In the genomic region with DNA sequence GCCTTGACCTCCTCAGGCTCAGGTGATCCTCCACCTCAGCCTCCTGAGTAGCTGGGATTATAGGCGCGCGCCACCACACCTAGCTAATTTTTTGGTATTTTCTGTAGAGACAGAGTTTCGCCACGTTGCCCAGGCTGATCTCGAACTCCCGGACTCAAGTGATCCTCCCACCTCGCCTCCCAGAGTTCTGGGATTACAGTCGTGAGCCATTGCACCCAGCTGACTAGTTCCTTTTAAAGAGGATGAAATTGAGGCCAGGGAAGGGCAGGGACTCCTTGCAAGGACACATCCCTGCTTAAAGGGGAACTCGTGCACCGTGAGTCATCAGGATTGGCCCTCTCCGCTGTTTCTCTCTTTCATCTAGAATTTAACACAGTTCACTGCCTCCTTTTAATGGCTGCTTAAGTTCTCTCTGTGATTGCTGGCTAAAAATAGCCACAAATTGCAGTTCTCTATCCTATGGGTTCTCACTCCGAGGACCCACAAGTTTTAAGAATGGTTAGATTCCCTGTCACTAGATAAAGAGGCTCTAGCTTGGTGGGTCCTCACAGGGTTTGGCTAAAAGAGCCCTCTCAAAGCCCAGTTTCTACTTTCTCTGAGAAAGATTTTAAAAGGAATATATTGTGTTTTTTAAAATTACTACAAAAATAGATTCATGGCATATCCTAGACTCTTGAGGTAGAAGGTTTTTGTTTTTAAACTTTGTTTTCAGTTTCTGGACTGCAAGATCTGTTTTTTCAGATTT, we compare ENCODE assay signal across 1 cellular context.
A peak's percentile ranks its signal among the peaks of the same experiment; 100 is the strongest.
TF ChIP-seq lines count a peak whose summit lies in the region.

No MANE protein-coding gene starts in this region.

TF ChIP-seq in K562, 482 proteins besides CTCF, POLR2A, EP300 and RAD21 (continued from another document):
- TF ChIP-seq, protein P1, sequence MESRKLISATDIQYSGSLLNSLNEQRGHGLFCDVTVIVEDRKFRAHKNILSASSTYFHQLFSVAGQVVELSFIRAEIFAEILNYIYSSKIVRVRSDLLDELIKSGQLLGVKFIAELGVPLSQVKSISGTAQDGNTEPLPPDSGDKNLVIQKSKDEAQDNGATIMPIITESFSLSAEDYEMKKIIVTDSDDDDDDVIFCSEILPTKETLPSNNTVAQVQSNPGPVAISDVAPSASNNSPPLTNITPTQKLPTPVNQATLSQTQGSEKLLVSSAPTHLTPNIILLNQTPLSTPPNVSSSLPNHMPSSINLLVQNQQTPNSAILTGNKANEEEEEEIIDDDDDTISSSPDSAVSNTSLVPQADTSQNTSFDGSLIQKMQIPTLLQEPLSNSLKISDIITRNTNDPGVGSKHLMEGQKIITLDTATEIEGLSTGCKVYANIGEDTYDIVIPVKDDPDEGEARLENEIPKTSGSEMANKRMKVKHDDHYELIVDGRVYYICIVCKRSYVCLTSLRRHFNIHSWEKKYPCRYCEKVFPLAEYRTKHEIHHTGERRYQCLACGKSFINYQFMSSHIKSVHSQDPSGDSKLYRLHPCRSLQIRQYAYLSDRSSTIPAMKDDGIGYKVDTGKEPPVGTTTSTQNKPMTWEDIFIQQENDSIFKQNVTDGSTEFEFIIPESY (CRISPR knock-in tag; IDR thresholded peaks at IDR 0.05): no peak; the same call in 1 of the 2 replicates
- TF ChIP-seq MYC (IDR thresholded peaks at IDR 0.05; ENCODE audit: low read depth, low read length) (peak; percentile 77; the same call in 1 of the 2 replicates), MYC (CRISPR knock-in tag; IDR thresholded peaks at IDR 0.05; ENCODE audit: borderline replicate concordance, low read depth) (no peak), ADNP (tag; IDR thresholded peaks at IDR 0.05) (peak; percentile 98), ARID1B (IDR thresholded peaks at IDR 0.05) (peak; percentile 71), XRCC4 (IDR thresholded peaks at IDR 0.05; ENCODE audit: extremely low read depth, insufficient read depth, insufficient read length) (no peak), CTBP1 (IDR thresholded peaks at IDR 0.05; ENCODE audit: borderline replicate concordance) (peak; percentile 82), PHB (CRISPR knock-in tag; IDR thresholded peaks at IDR 0.05) (no peak), GATAD2B (IDR thresholded peaks at IDR 0.05; ENCODE audit: borderline replicate concordance) (0 out of 2 replicates have a peak, but pooled peaks have one; percentile 64), RBM39 (optimal IDR thresholded peaks at IDR 0.05; ENCODE audit: low read depth, low read length) (peak; percentile 55), ZNF76 (CRISPR knock-in tag; IDR thresholded peaks at IDR 0.05; ENCODE audit: borderline replicate concordance) (no peak), FOSL1 (tag; conservative IDR thresholded peaks at IDR 0.05) (peak; percentile 97), STAG1 (CRISPR knock-in tag; IDR thresholded peaks at IDR 0.05; ENCODE audit: borderline replicate concordance) (no peak), MTA3 (IDR thresholded peaks at IDR 0.05; ENCODE audit: borderline replicate concordance) (peak; percentile 63), SMARCC2 (IDR thresholded peaks at IDR 0.05; ENCODE audit: low read depth) (peak; percentile 85), GABPA (tag; conservative IDR thresholded peaks at IDR 0.05; ENCODE audit: low read depth) (no peak), TRIM24 (IDR thresholded peaks at IDR 0.05) (peak; percentile 33 to 42; a peak in 2 of 4 replicates), ZFX (CRISPR knock-in tag; IDR thresholded peaks at IDR 0.05) (no peak), NONO (IDR thresholded peaks at IDR 0.05; ENCODE audit: low read depth in 2 of 2, low read length in 1 of 2) (no peak), BHLHE40 (IDR thresholded peaks at IDR 0.05; ENCODE audit: low read length) (peak; percentile 85), HDAC2 (IDR thresholded peaks at IDR 0.05) (peak; percentile 78), JUND (IDR thresholded peaks at IDR 0.05; ENCODE audit: borderline replicate concordance, low read depth, low read length) (peak; percentile 95), JUND (tag; IDR thresholded peaks at IDR 0.05; ENCODE audit: borderline replicate concordance, low read depth, low read length) (peak; percentile 95), SMARCE1 (IDR thresholded peaks at IDR 0.05) (peak; percentile 90), KAT7 (CRISPR knock-in tag; IDR thresholded peaks at IDR 0.05; ENCODE audit: borderline replicate concordance) (peak; percentile 42; the same call in 1 of the 2 replicates), MEF2D (tag; conservative IDR thresholded peaks at IDR 0.05; ENCODE audit: low read depth) (peak; percentile 95), CREBBP (IDR thresholded peaks at IDR 0.05; ENCODE audit: low read depth, low read length) (no peak), NFRKB (IDR thresholded peaks at IDR 0.05; ENCODE audit: low read depth) (peak; percentile 77; the same call in 1 of the 2 replicates), PYGO2 (tag; IDR thresholded peaks at IDR 0.05) (no peak), ELF1 (tag; IDR thresholded peaks at IDR 0.05) (no peak), MECOM (CRISPR knock-in tag; IDR thresholded peaks at IDR 0.05) (no peak), TEAD1 (CRISPR knock-in tag; IDR thresholded peaks at IDR 0.05) (0 out of 4 replicates have a peak, but pooled peaks of 1 of the 2 experiments have one; percentile 10)
- TF ChIP-seq, protein P2, sequence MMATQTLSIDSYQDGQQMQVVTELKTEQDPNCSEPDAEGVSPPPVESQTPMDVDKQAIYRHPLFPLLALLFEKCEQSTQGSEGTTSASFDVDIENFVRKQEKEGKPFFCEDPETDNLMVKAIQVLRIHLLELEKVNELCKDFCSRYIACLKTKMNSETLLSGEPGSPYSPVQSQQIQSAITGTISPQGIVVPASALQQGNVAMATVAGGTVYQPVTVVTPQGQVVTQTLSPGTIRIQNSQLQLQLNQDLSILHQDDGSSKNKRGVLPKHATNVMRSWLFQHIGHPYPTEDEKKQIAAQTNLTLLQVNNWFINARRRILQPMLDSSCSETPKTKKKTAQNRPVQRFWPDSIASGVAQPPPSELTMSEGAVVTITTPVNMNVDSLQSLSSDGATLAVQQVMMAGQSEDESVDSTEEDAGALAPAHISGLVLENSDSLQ (IDR thresholded peaks at IDR 0.05): 0 out of 2 replicates have a peak, but pooled peaks have one; percentile 24
- TF ChIP-seq, protein P3, sequence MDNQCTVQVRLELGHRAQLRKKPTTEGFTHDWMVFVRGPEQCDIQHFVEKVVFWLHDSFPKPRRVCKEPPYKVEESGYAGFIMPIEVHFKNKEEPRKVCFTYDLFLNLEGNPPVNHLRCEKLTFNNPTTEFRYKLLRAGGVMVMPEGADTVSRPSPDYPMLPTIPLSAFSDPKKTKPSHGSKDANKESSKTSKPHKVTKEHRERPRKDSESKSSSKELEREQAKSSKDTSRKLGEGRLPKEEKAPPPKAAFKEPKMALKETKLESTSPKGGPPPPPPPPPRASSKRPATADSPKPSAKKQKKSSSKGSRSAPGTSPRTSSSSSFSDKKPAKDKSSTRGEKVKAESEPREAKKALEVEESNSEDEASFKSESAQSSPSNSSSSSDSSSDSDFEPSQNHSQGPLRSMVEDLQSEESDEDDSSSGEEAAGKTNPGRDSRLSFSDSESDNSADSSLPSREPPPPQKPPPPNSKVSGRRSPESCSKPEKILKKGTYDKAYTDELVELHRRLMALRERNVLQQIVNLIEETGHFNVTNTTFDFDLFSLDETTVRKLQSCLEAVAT (IDR thresholded peaks at IDR 0.05): 0 out of 4 replicates have a peak, but pooled peaks of 1 of the 2 experiments have one; percentile 13
- TF ChIP-seq, protein P4, sequence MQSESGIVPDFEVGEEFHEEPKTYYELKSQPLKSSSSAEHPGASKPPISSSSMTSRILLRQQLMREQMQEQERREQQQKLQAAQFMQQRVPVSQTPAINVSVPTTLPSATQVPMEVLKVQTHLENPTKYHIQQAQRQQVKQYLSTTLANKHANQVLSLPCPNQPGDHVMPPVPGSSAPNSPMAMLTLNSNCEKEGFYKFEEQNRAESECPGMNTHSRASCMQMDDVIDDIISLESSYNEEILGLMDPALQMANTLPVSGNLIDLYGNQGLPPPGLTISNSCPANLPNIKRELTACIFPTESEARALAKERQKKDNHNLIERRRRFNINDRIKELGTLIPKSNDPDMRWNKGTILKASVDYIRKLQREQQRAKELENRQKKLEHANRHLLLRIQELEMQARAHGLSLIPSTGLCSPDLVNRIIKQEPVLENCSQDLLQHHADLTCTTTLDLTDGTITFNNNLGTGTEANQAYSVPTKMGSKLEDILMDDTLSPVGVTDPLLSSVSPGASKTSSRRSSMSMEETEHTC (IDR thresholded peaks at IDR 0.05): peak; percentile 88
- TF ChIP-seq, protein P5, sequence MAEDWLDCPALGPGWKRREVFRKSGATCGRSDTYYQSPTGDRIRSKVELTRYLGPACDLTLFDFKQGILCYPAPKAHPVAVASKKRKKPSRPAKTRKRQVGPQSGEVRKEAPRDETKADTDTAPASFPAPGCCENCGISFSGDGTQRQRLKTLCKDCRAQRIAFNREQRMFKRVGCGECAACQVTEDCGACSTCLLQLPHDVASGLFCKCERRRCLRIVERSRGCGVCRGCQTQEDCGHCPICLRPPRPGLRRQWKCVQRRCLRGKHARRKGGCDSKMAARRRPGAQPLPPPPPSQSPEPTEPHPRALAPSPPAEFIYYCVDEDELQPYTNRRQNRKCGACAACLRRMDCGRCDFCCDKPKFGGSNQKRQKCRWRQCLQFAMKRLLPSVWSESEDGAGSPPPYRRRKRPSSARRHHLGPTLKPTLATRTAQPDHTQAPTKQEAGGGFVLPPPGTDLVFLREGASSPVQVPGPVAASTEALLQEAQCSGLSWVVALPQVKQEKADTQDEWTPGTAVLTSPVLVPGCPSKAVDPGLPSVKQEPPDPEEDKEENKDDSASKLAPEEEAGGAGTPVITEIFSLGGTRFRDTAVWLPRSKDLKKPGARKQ (CRISPR knock-in tag; IDR thresholded peaks at IDR 0.05): no peak
- TF ChIP-seq, protein P6, sequence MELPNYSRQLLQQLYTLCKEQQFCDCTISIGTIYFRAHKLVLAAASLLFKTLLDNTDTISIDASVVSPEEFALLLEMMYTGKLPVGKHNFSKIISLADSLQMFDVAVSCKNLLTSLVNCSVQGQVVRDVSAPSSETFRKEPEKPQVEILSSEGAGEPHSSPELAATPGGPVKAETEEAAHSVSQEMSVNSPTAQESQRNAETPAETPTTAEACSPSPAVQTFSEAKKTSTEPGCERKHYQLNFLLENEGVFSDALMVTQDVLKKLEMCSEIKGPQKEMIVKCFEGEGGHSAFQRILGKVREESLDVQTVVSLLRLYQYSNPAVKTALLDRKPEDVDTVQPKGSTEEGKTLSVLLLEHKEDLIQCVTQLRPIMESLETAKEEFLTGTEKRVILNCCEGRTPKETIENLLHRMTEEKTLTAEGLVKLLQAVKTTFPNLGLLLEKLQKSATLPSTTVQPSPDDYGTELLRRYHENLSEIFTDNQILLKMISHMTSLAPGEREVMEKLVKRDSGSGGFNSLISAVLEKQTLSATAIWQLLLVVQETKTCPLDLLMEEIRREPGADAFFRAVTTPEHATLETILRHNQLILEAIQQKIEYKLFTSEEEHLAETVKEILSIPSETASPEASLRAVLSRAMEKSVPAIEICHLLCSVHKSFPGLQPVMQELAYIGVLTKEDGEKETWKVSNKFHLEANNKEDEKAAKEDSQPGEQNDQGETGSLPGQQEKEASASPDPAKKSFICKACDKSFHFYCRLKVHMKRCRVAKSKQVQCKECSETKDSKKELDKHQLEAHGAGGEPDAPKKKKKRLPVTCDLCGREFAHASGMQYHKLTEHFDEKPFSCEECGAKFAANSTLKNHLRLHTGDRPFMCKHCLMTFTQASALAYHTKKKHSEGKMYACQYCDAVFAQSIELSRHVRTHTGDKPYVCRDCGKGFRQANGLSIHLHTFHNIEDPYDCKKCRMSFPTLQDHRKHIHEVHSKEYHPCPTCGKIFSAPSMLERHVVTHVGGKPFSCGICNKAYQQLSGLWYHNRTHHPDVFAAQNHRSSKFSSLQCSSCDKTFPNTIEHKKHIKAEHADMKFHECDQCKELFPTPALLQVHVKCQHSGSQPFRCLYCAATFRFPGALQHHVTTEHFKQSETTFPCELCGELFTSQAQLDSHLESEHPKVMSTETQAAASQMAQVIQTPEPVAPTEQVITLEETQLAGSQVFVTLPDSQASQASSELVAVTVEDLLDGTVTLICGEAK (IDR thresholded peaks at IDR 0.05): peak; percentile 62; the same call in 1 of the 2 replicates
- TF ChIP-seq, protein P6 (CRISPR knock-in tag; IDR thresholded peaks at IDR 0.05): no peak
- TF ChIP-seq, protein P7, sequence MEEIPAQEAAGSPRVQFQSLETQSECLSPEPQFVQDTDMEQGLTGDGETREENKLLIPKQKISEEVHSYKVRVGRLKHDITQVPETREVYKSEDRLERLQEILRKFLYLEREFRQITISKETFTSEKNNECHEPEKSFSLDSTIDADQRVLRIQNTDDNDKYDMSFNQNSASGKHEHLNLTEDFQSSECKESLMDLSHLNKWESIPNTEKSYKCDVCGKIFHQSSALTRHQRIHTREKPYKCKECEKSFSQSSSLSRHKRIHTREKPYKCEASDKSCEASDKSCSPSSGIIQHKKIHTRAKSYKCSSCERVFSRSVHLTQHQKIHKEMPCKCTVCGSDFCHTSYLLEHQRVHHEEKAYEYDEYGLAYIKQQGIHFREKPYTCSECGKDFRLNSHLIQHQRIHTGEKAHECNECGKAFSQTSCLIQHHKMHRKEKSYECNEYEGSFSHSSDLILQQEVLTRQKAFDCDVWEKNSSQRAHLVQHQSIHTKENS (CRISPR knock-in tag; IDR thresholded peaks at IDR 0.05): no peak
TF ChIP-seq in K562: peak in this region for 124.
